9 cellular contexts compared by ENCODE assay signal in the genomic region with DNA sequence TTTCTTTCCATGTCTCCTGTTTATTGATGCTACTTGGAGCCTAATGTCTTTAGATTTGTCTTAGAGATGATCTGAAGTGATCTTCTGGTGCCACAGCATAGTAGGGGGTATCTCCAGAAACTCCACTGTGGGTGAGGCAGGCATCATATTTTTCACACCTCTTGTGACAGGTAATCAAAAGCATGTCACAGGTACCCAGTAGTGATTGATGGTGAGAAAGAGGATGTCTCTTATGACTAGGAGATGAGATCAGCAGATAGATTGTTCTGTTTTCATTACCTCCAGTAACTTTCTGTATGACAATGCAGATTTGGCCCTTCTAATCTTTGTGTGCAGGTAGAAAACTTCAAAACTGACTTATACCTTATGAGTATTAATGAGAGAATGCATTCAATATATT. TPM values are rescaled to one million over a fixed set of nuclear protein-coding genes. Genes with fewer than 3 reads are reported as not detected.
DNase-seq lines count a peak whose midpoint lies in the region; ATAC-seq and TF ChIP-seq lines count a peak whose summit lies in the region.
"Had no signal": no experiment of that assay in that cellular context is flagged by ENCODE, and none has a peak within 500 bp of the region (broad histone marks: within the 10 kb centered on the region; RNA-seq: fewer than 3 reads in every experiment).

No MANE protein-coding gene starts in this region.

- peak overlapping the region; percentile 16 for H3K4me3 Mint-ChIP-seq in activated T-helper 1 cell treated with anti-CD3 and anti-CD28 coated beads, Interleukin-12 subunit alpha, Interleukin-12 subunit beta, Interleukin-2, Interleukin-4 antibody, amounts not matched to agents 30 ng/mL and 10 ng/mL and 1 ng/mL, durations not matched to agents 14 hours and 24 hours and 36 hours
- H3K4me3 Mint-ChIP-seq in CD14-positive monocyte = no peak overlapping the region

- H3K36me3 Mint-ChIP-seq in activated T-helper 1 cell treated with anti-CD3 and anti-CD28 coated beads, Interleukin-12 subunit alpha, Interleukin-12 subunit beta, Interleukin-2, Interleukin-4 antibody, amounts not matched to agents 30 ng/mL and 10 ng/mL and 1 ng/mL, durations not matched to agents 14 hours and 24 hours and 36 hours (ENCODE audit: low read depth) = peaks cover 41% of the 10 kb centered on the region
- H3K36me3 Mint-ChIP-seq in CD14-positive monocyte = peaks cover 0 to 5% of the 10 kb centered on the region in 2 donors

- H3K4me1 ChIP-seq in right cardiac atrium (ENCODE audit: control insufficient read depth, insufficient read depth, low read length) = peaks cover 3% of the 10 kb centered on the region

- no peak for TF ChIP-seq CTCF in CD14-positive monocyte (IDR thresholded peaks at IDR 0.05)

- H3K9me3 Mint-ChIP-seq in activated T-helper 1 cell treated with anti-CD3 and anti-CD28 coated beads, Interleukin-12 subunit alpha, Interleukin-12 subunit beta, Interleukin-2, Interleukin-4 antibody, amounts not matched to agents 30 ng/mL and 10 ng/mL and 1 ng/mL, durations not matched to agents 14 hours and 24 hours and 36 hours = no peaks in the 10 kb centered on the region
- peaks cover 0 to 3% (median 0%) of the 10 kb centered on the region in 7 donors for H3K9me3 Mint-ChIP-seq in CD14-positive monocyte

- H3K27ac Mint-ChIP-seq in activated T-helper 1 cell treated with anti-CD3 and anti-CD28 coated beads, Interleukin-12 subunit alpha, Interleukin-12 subunit beta, Interleukin-2, Interleukin-4 antibody, amounts not matched to agents 30 ng/mL and 10 ng/mL and 1 ng/mL, durations not matched to agents 14 hours and 24 hours and 36 hours = peak overlapping the region; percentile 66
- H3K27ac Mint-ChIP-seq in CD14-positive monocyte = peak overlapping the region in 2 of 7 donors; percentile 4 to 36

- peak; percentile 60 for DNase-seq in Caki2 (ENCODE audit: low read depth)
- DNase-seq in activated T-helper 1 cell treated with anti-CD3 and anti-CD28 coated beads, Interleukin-12 subunit alpha, Interleukin-12 subunit beta, Interleukin-2, Interleukin-4 antibody, amounts not matched to agents 30 ng/mL and 10 ng/mL and 1 ng/mL, durations not matched to agents 14 hours and 24 hours and 36 hours (ENCODE audit: low spot score) = peak; percentile 14
- DNase-seq in CD14-positive monocyte (ENCODE audit: low spot score) = no peak
- DNase-seq in NCI-H2171 treated with DMSO at 0.1 percent for 48 hours (lab: John Stamatoyannopoulos, UW) = no peak
- DNase-seq in EL = no peak
- no peak for DNase-seq in right cardiac atrium
- DNase-seq: NK-92 treated with Interleukin-12 subunit alpha and Interleukin-12 subunit beta, amount 100 ng/mL, for 24 hours had no signal

- no peaks in the 10 kb centered on the region for H3K27me3 Mint-ChIP-seq in activated T-helper 1 cell treated with anti-CD3 and anti-CD28 coated beads, Interleukin-12 subunit alpha, Interleukin-12 subunit beta, Interleukin-2, Interleukin-4 antibody, amounts not matched to agents 30 ng/mL and 10 ng/mL and 1 ng/mL, durations not matched to agents 14 hours and 24 hours and 36 hours (ENCODE audit: insufficient read depth)
- H3K27me3 Mint-ChIP-seq in CD14-positive monocyte (ENCODE audit: low read depth in 3 of 3) = peaks cover 0 to 2% (median 0%) of the 10 kb centered on the region in 3 donors

- no peaks in the 10 kb centered on the region for H3K27me3 ChIP-seq in right cardiac atrium (ENCODE audit: control insufficient read depth, insufficient read depth)

- intact Hi-C loops in activated T-helper 1 cell treated with anti-CD3 and anti-CD28 coated beads, Interleukin-12 subunit alpha, Interleukin-12 subunit beta, Interleukin-2, Interleukin-4 antibody, amounts not matched to agents 30 ng/mL and 10 ng/mL and 1 ng/mL, durations not matched to agents 14 hours and 24 hours and 36 hours (cut with micrococcal nuclease) = loop anchor here (10.0 kb wide), 1 partner anchor 1491 kb away; no protein-coding TSS in a partner anchor
- intact Hi-C loops in CD14-positive monocyte (cut with micrococcal nuclease) (no loop called here), right cardiac atrium (cut with DNase I) (loop anchor here in 1 of 4 donors (10.0 kb wide), 1 partner anchor 151 kb away; the partner anchor contains the start of gene HINT3)

- no peak overlapping the region for H3K4me3 ChIP-seq in right cardiac atrium (ENCODE audit: low read length)

- H3K9me3 ChIP-seq in right cardiac atrium (ENCODE audit: control insufficient read depth, low read length) = no peaks in the 10 kb centered on the region

- ATAC-seq in GM19043 (IDR thresholded peaks at IDR 0.05; ENCODE audit: low read depth, unreplicated experiment) (peak; percentile 42), HG02981 (IDR thresholded peaks at IDR 0.05; ENCODE audit: unreplicated experiment) (peak; percentile 44), right cardiac atrium (no peak)

- H3K27ac ChIP-seq in right cardiac atrium (ENCODE audit: low read length) = no peak overlapping the region

- in situ Hi-C loops in Caki2 (cut with HindIII; ENCODE audit: low pct_unique_long_range_greater_than_20kb, low sequenced_read_pairs) = no loop called here

- H3K4me1 Mint-ChIP-seq in activated T-helper 1 cell treated with anti-CD3 and anti-CD28 coated beads, Interleukin-12 subunit alpha, Interleukin-12 subunit beta, Interleukin-2, Interleukin-4 antibody, amounts not matched to agents 30 ng/mL and 10 ng/mL and 1 ng/mL, durations not matched to agents 14 hours and 24 hours and 36 hours (ENCODE audit: low read depth) = peaks cover 76% of the 10 kb centered on the region
- H3K4me1 Mint-ChIP-seq in CD14-positive monocyte = peaks cover 50% of the 10 kb centered on the region

RNA-seq across cellular contexts. Expression of gene NCOA7, which starts 13.5 kb away (rescaled TPM):
- total RNA-seq in Caki2 (2014; rRNA removed; shearing (Covaris generic); ENCODE audit: low replicate concordance) = 25.9 and 36.1 TPM in 2 replicates
- 56.1 and 59.3 TPM in 2 replicates for total RNA-seq in activated T-helper 1 cell treated with anti-CD3 and anti-CD28 coated beads, Interleukin-12 subunit alpha, Interleukin-12 subunit beta, Interleukin-2, Interleukin-4 antibody, amounts not matched to agents 30 ng/mL and 10 ng/mL and 1 ng/mL, durations not matched to agents 14 hours and 24 hours and 36 hours
- polyA plus RNA-seq in CD14-positive monocyte = 10 to 100 TPM in 1 of 2 donors, 1 to 10 TPM in 1; 8.3 to 21.9 TPM
- 10 to 100 TPM; 12.6 to 18.6 (median 17.0) TPM for total RNA-seq in right cardiac atrium
- 5.9 TPM for polyA plus RNA-seq in right cardiac atrium

RNA-seq across cellular contexts. Expression of gene HEY2, which starts 54.8 kb away (rescaled TPM):
- total RNA-seq in Caki2 (2014; rRNA removed; shearing (Covaris generic); ENCODE audit: low replicate concordance) = 3.2 TPM in 2 replicates
- total RNA-seq in activated T-helper 1 cell treated with anti-CD3 and anti-CD28 coated beads, Interleukin-12 subunit alpha, Interleukin-12 subunit beta, Interleukin-2, Interleukin-4 antibody, amounts not matched to agents 30 ng/mL and 10 ng/mL and 1 ng/mL, durations not matched to agents 14 hours and 24 hours and 36 hours = not detected in 2 replicates
- not detected for polyA plus RNA-seq in CD14-positive monocyte
- 1 to 10 TPM; 2.6 to 6.0 (median 3.7) TPM for total RNA-seq in right cardiac atrium
- polyA plus RNA-seq in right cardiac atrium = 3.1 TPM

Comparison
In these comparisons a context has a peak if more than half of its experiments do, and no peak if none do; other contexts are left out.
1. DNase-seq: peak in Caki2 (single experiment) and activated T-helper 1 cell treated with anti-CD3 and anti-CD28 coated beads, Interleukin-12 subunit alpha, Interleukin-12 subunit beta, Interleukin-2, Interleukin-4 antibody, amounts not matched to agents 30 ng/mL and 10 ng/mL and 1 ng/mL, durations not matched to agents 14 hours and 24 hours and 36 hours (single experiment); none in CD14-positive monocyte (single experiment), NCI-H2171 treated with DMSO at 0.1 percent for 48 hours (single experiment), EL (single experiment) and right cardiac atrium (0 of 3).
2. ATAC-seq: peak in GM19043 (single experiment) and HG02981 (single experiment); none in right cardiac atrium (0 of 2).